25 cellular contexts compared by ENCODE assay signal in genomic region chr20:44770480-44771171, GRCh38. TPM values are rescaled to one million over a fixed set of nuclear protein-coding genes. Genes with fewer than 3 reads are reported as not detected.
DNase-seq lines count a peak whose midpoint lies in the region; ATAC-seq, FAIRE-seq and TF ChIP-seq lines count a peak whose summit lies in the region.
"Had no signal": no experiment of that assay in that cellular context is flagged by ENCODE, and none has a peak within 500 bp of the region (broad histone marks: within the 10 kb centered on the region; RNA-seq: fewer than 3 reads in every experiment).

No MANE protein-coding gene starts in this region.

- WGBS in A549 (ENCODE audit: missing lambda C conversion rate), result 34% methylated on average over 11 of the region's 11 CpGs

- no peaks in the 10 kb centered on the region for H3K9me3 ChIP-seq in A549
- no peaks in the 10 kb centered on the region for H3K9me3 ChIP-seq in OCI-LY7 (ENCODE audit: low read length)
- no peaks in the 10 kb centered on the region for H3K9me3 ChIP-seq in uterus
- H3K9me3 ChIP-seq: BLaER1 had no signal

- no peaks in the 10 kb centered on the region for H3K9me2 ChIP-seq in OCI-LY7 (ENCODE audit: insufficient read depth, low read length)

- TF ChIP-seq EP300 in A549 (IDR thresholded peaks at IDR 0.05), result no peak

- ATAC-seq in A549, result no peak
- ATAC-seq in HG02970 (IDR thresholded peaks at IDR 0.05; ENCODE audit: low FRiP score, unreplicated experiment), result no peak
- no peak for ATAC-seq in HG03457 (IDR thresholded peaks at IDR 0.05; ENCODE audit: unreplicated experiment)
- ATAC-seq: GM12878, GM23338, HCT116 had no signal

- no TSS peak for BruUV-seq in OCI-LY7 (replicated peaks; lab: Mats Ljungman, UMichigan)

- no peak for TF ChIP-seq RAD21 in A549 (conservative IDR thresholded peaks at IDR 0.05 in 1 of 2, IDR thresholded peaks at IDR 0.05 in 1 of 2)

- no peaks in the 10 kb centered on the region for H3K27me3 ChIP-seq in uterus
- H3K27me3 ChIP-seq: BLaER1 had no signal

- no peaks in the 10 kb centered on the region for H4K20me1 ChIP-seq in OCI-LY7 (ENCODE audit: insufficient read depth, low read length)

- CTCF ChIA-PET in A549 (lab: Yijun Ruan, JAX), result interaction anchor here (1.9 to 4.1 kb wide), 3 partner anchors 20 to 23 kb away, joined by 4 to 22 read pairs (median 6); no protein-coding TSS in a partner anchor
- CTCF ChIA-PET in OCI-LY7 (lab: Charles Lee; ENCODE audit: unreplicated experiment), result interaction anchor here (0.6 kb wide), 1 partner anchor 23 kb away, joined by 3 read pairs; no protein-coding TSS in a partner anchor

- TF ChIP-seq CTCF in A549 (IDR thresholded peaks at IDR 0.05) (no peak), OCI-LY7 (conservative IDR thresholded peaks at IDR 0.05; ENCODE audit: low read length) (no peak), uterus (IDR thresholded peaks at IDR 0.05) (no peak)

- POLR2A ChIA-PET in A549 (lab: Yijun Ruan, JAX) (no interaction called here), OCI-LY7 (lab: Charles Lee) (no interaction called here)

- no peak for FAIRE-seq in A549 (lab: Jason Lieb, UNC)
- FAIRE-seq: GM12878 had no signal

- intact Hi-C loops in OCI-LY7 (cut with micrococcal nuclease; ENCODE audit: unreplicated experiment) (no loop called here), uterus (cut with DNase I; ENCODE audit: low total_unique reads) (no loop called here)

- H3K4me2 ChIP-seq in A549, result no peak overlapping the region
- peak overlapping the region; percentile 61 for H3K4me2 ChIP-seq in OCI-LY7 (ENCODE audit: low read length)
- H3K4me2 ChIP-seq: BLaER1, GM23338 had no signal

- H3K4me3 ChIP-seq in A549 (no peak overlapping the region), OCI-LY7 (ENCODE audit: low read depth, low read length, poor library complexity, severe bottlenecking) (no peak overlapping the region), uterus (no peak overlapping the region)
- no peak overlapping the region for H3K4me3 ChIP-seq in Jurkat, Clone E6-1 (ENCODE audit: low read length)
- H3K4me3 ChIP-seq: BLaER1, GM12878, GM23338 had no signal

- no peaks in the 10 kb centered on the region for H3K79me2 ChIP-seq in OCI-LY7 (ENCODE audit: insufficient read depth, low read depth, low read length)

- peak; percentile 21 for DNase-seq in DMS 273 (lab: John Stamatoyannopoulos, UW; ENCODE audit: unreplicated experiment)
- no peak for DNase-seq in DMS 273 treated with DMSO at 0.1 percent for 48 hours (lab: John Stamatoyannopoulos, UW)
- no peak for DNase-seq in A549 (ENCODE audit: low read depth in 1 of 2, low spot score in 1 of 2)
- peak; percentile 15 for DNase-seq in Jurkat, Clone E6-1 (ENCODE audit: low read depth, low spot score)
- peak; percentile 34 for DNase-seq in OCI-LY7 (ENCODE audit: low spot score)
- no peak for DNase-seq in uterus
- DNase-seq: CD4-positive, CD25-positive, alpha-beta regulatory T cell; EL; GDM1; NCI-H1105; NCI-H1436 treated with DMSO at 0.1 percent for 48 hours; NCI-H187 treated with DMSO at 0.1 percent for 48 hours; NCI-H526 treated with DMSO at 0.1 percent for 48 hours; NK-92 treated with Interleukin-12 subunit alpha and Interleukin-12 subunit beta, amount 100 ng/mL, for 24 hours; SHP77; T-helper 1 cell had no signal

- H2AFZ ChIP-seq in OCI-LY7 (ENCODE audit: low read length), result no peak overlapping the region
- H2AFZ ChIP-seq: GM23338 had no signal

- H3K36me3 ChIP-seq in OCI-LY7 (ENCODE audit: insufficient read depth, low read length), result no peaks in the 10 kb centered on the region
- no peaks in the 10 kb centered on the region for H3K36me3 ChIP-seq in uterus
- H3K36me3 ChIP-seq: BLaER1 had no signal

- H3K27ac ChIP-seq in A549, result no peak overlapping the region
- no peak overlapping the region for H3K27ac ChIP-seq in OCI-LY7 (ENCODE audit: low read depth, low read length, poor library complexity, severe bottlenecking)
- no peak overlapping the region for H3K27ac ChIP-seq in uterus
- H3K27ac ChIP-seq: 22Rv1, BLaER1, RWPE1 had no signal

- no peak for TF ChIP-seq POLR2A in A549 (IDR thresholded peaks at IDR 0.05; ENCODE audit: low read length)
- no peak for TF ChIP-seq POLR2A in uterus (IDR thresholded peaks at IDR 0.05)

- H3K4me1 ChIP-seq in A549, result no peaks in the 10 kb centered on the region
- peaks cover 30% of the 10 kb centered on the region for H3K4me1 ChIP-seq in OCI-LY7 (ENCODE audit: insufficient read depth, low read length, poor library complexity, severe bottlenecking)
- no peaks in the 10 kb centered on the region for H3K4me1 ChIP-seq in uterus

TF ChIP-seq in A549, 52 proteins besides CTCF, POLR2A, EP300 and RAD21:
- TF ChIP-seq ELK1 (IDR thresholded peaks at IDR 0.05; ENCODE audit: low read depth, low read length), result no peak
- no peak for TF ChIP-seq FOSB (CRISPR knock-in tag; IDR thresholded peaks at IDR 0.05)
- peak; percentile 68; the same call in 1 of the 2 replicates for TF ChIP-seq ESRRA (IDR thresholded peaks at IDR 0.05; ENCODE audit: borderline replicate concordance, low read length)

RNA-seq across cellular contexts. Expression of gene KCNK15, which starts 25.0 kb away (rescaled TPM):
- 0.33 and 0.49 TPM in 2 replicates for polyA plus RNA-seq in A549 (2011; rRNA removed)
- polyA plus RNA-seq in A549 (2012; cell fraction: cytosol; rRNA removed), result 0.73 and 1.3 TPM in 2 replicates
- polyA plus RNA-seq in A549 (2012; cell fraction: nucleus; rRNA removed), result 0.76 and 0.90 TPM in 2 replicates
- polyA plus RNA-seq in A549 (2017; fragmentation: RNase III; extraction: RNeasy Plus Mini Kit Qiagen cat#74134 plus additional on column Dnase treatment), result 0.41 to 0.67 TPM (median 0.43 TPM) in 3 replicates
- 0.58 and 0.66 TPM in 2 replicates for polyA minus RNA-seq in A549 (2011; rRNA and poly(A)+ RNA removed)
- polyA plus RNA-seq in Jurkat, Clone E6-1 (2012; ENCODE audit: insufficient read depth, insufficient read length), result not detected
- total RNA-seq in OCI-LY7 (2014; rRNA removed; shearing (Covaris generic)), result not detected in 2 replicates
- total RNA-seq in OCI-LY7 (2022), result not detected in 2 replicates
- total RNA-seq in uterus, result 1 to 10 TPM in 3 of 4 donors, under 1 TPM in 1; 0.26 to 4.4 (median 2.0) TPM
- total RNA-seq: CD4-positive, CD25-positive, alpha-beta regulatory T cell; GM12878; HT1080 had no signal
- polyA plus RNA-seq: CD4-positive, CD25-positive, alpha-beta regulatory T cell; GM12878 had no signal

RNA-seq across cellular contexts. Expression of gene RIMS4, which starts 39.7 kb away (rescaled TPM):
- polyA plus RNA-seq in A549 (2011; rRNA removed) (0.39 and 0.56 TPM in 2 replicates), A549 (2017; fragmentation: RNase III; extraction: RNeasy Plus Mini Kit Qiagen cat#74134 plus additional on column Dnase treatment) (1.3 to 1.6 TPM (median 1.3 TPM) in 3 replicates)
- polyA plus RNA-seq in A549 (2012; cell fraction: cytosol; rRNA removed), result 0.73 and 0.95 TPM in 2 replicates
- polyA plus RNA-seq in A549 (2012; cell fraction: nucleus; rRNA removed), result 1.00 and 1.1 TPM in 2 replicates
- polyA minus RNA-seq in A549 (2011; rRNA and poly(A)+ RNA removed), result 0.83 and 0.91 TPM in 2 replicates
- 11.8 TPM for polyA plus RNA-seq in Jurkat, Clone E6-1 (2012; ENCODE audit: insufficient read depth, insufficient read length)
- total RNA-seq in OCI-LY7 (2014; rRNA removed; shearing (Covaris generic)), result not detected in 2 replicates
- total RNA-seq in OCI-LY7 (2022) (0.13 TPM in 1 of 2 replicates, not detected in the other), uterus (1 to 10 TPM in 1 of 4 donors, under 1 TPM in 3; 0.26 to 5.3 (median 0.61) TPM)
- total RNA-seq: CD4-positive, CD25-positive, alpha-beta regulatory T cell; HT1080 had no signal
- polyA plus RNA-seq: CD4-positive, CD25-positive, alpha-beta regulatory T cell had no signal

RNA-seq across cellular contexts. Expression of gene CCN5, which starts 55.5 kb away (rescaled TPM):
- polyA plus RNA-seq in A549 (2011; rRNA removed), result 9.9 and 10.1 TPM in 2 replicates
- polyA plus RNA-seq in A549 (2012; cell fraction: cytosol; rRNA removed), result 32.0 and 52.5 TPM in 2 replicates
- polyA plus RNA-seq in A549 (2012; cell fraction: nucleus; rRNA removed), result 59.4 and 69.8 TPM in 2 replicates
- 11.1 to 13.9 TPM (median 12.3 TPM) in 3 replicates for polyA plus RNA-seq in A549 (2017; fragmentation: RNase III; extraction: RNeasy Plus Mini Kit Qiagen cat#74134 plus additional on column Dnase treatment)
- polyA minus RNA-seq in A549 (2011; rRNA and poly(A)+ RNA removed), result 4.5 and 6.9 TPM in 2 replicates
- not detected for polyA plus RNA-seq in Jurkat, Clone E6-1 (2012; ENCODE audit: insufficient read depth, insufficient read length)
- not detected in 2 replicates for total RNA-seq in OCI-LY7 (2014; rRNA removed; shearing (Covaris generic))
- total RNA-seq in OCI-LY7 (2022), result not detected in 2 replicates
- total RNA-seq in uterus, result 10 to 100 TPM in 3 of 4 donors, not detected in 1; 19.4 to 47.9 (median 29.7) TPM
- total RNA-seq: CD4-positive, CD25-positive, alpha-beta regulatory T cell; GM23338; HT1080 had no signal
- polyA plus RNA-seq: CD4-positive, CD25-positive, alpha-beta regulatory T cell; GM23338 had no signal

Comparison
In these comparisons a context has a peak if more than half of its experiments do, and no peak if none do; other contexts are left out.
1. DNase-seq: peak in DMS 273 (single experiment), Jurkat, Clone E6-1 (single experiment) and OCI-LY7 (single experiment); none in DMS 273 treated with DMSO at 0.1 percent for 48 hours (single experiment), A549 (0 of 2) and uterus (0 of 2).